ENCODE assay signal across 24 cellular contexts in genomic region chr6:74408844-74409243, GRCh38.
"Had no signal": no experiment of that assay in that cellular context is flagged by ENCODE, and none has a peak within 500 bp of the region (broad histone marks: within the 10 kb centered on the region; RNA-seq: fewer than 3 reads in every experiment).

No MANE protein-coding gene starts in this region.

- H3K4me3 Mint-ChIP-seq: activated CD4-positive, alpha-beta T cell treated with anti-CD3 and anti-CD28 coated beads, Interleukin-2, amount 10 ng/mL, durations not matched to agents 7 days and 5 days; activated CD8-positive, alpha-beta memory T cell treated with anti-CD3 and anti-CD28 coated beads, Interleukin-2, amount 10 ng/mL, durations not matched to agents 7 days and 5 days; activated CD8-positive, alpha-beta T cell treated with anti-CD3 and anti-CD28 coated beads for 36 hours; activated naive CD4-positive, alpha-beta T cell treated with anti-CD3 and anti-CD28 coated beads, Interleukin-2, amount 10 ng/mL, durations not matched to agents 7 days and 5 days; activated naive CD8-positive, alpha-beta T cell treated with anti-CD3 and anti-CD28 coated beads, Interleukin-2, amount 50 U/mL, for 24 hours; brain; endodermal cell; naive thymus-derived CD8-positive, alpha-beta T cell; stimulated activated effector memory CD8-positive, alpha-beta T cell treated with anti-CD3 and anti-CD28 coated beads, Interleukin-12 subunit alpha, Interleukin-12 subunit beta, amount 100 ng/mL, for 72 hours had no signal

- H3K27ac ChIP-seq: esophagus squamous epithelium, gastrocnemius medialis, left lung, ovary, prostate gland, stomach, uterus, VCaP had no signal

- H3K36me3 ChIP-seq: esophagus squamous epithelium, gastrocnemius medialis, left lung, ovary, prostate gland, stomach, uterus had no signal

- H3K4me1 ChIP-seq: esophagus squamous epithelium, gastrocnemius medialis, left lung, prostate gland, stomach, uterus had no signal

- H3K27me3 Mint-ChIP-seq: activated CD4-positive, alpha-beta T cell treated with anti-CD3 and anti-CD28 coated beads, Interleukin-2, amount 10 ng/mL, durations not matched to agents 7 days and 5 days; activated CD8-positive, alpha-beta memory T cell treated with anti-CD3 and anti-CD28 coated beads, Interleukin-2, amount 10 ng/mL, durations not matched to agents 7 days and 5 days; activated CD8-positive, alpha-beta T cell treated with anti-CD3 and anti-CD28 coated beads for 36 hours; activated naive CD4-positive, alpha-beta T cell treated with anti-CD3 and anti-CD28 coated beads, Interleukin-2, amount 10 ng/mL, durations not matched to agents 7 days and 5 days; activated naive CD8-positive, alpha-beta T cell treated with anti-CD3 and anti-CD28 coated beads, Interleukin-2, amount 50 U/mL, for 24 hours; brain; naive thymus-derived CD8-positive, alpha-beta T cell had no signal

- DNase-seq: activated CD4-positive, alpha-beta T cell treated with anti-CD3 and anti-CD28 coated beads, Interleukin-2, amount 10 ng/mL, durations not matched to agents 7 days and 5 days; activated CD8-positive, alpha-beta memory T cell treated with anti-CD3 and anti-CD28 coated beads, Interleukin-2, amount 10 ng/mL, durations not matched to agents 7 days and 5 days; activated CD8-positive, alpha-beta T cell treated with anti-CD3 and anti-CD28 coated beads for 36 hours; activated effector memory CD4-positive, alpha-beta T cell treated with anti-CD3 and anti-CD28 coated beads, Interleukin-2, amount 50 U/mL, for 16 hours; activated naive CD4-positive, alpha-beta T cell treated with anti-CD3 and anti-CD28 coated beads, Interleukin-2, amount 10 ng/mL, durations not matched to agents 7 days and 5 days; activated naive CD8-positive, alpha-beta T cell treated with anti-CD3 and anti-CD28 coated beads, Interleukin-2, amount 50 U/mL, for 24 hours; activated T-cell treated with anti-CD3 and anti-CD28 coated beads for 4 hours; central memory CD4-positive, alpha-beta T cell; cortex of kidney; endodermal cell; esophagus squamous epithelium; gastrocnemius medialis; left lung; naive thymus-derived CD8-positive, alpha-beta T cell; ovary; stimulated activated CD4-positive, alpha-beta T cell treated with anti-CD3 and anti-CD28 coated beads, Interleukin-1b, Interleukin-23, amount 100 ng/mL, for 48 hours; stomach; uterus had no signal

- H3K36me3 Mint-ChIP-seq: activated CD8-positive, alpha-beta memory T cell treated with anti-CD3 and anti-CD28 coated beads, Interleukin-2, amount 10 ng/mL, durations not matched to agents 7 days and 5 days; activated naive CD4-positive, alpha-beta T cell treated with anti-CD3 and anti-CD28 coated beads, Interleukin-2, amount 10 ng/mL, durations not matched to agents 7 days and 5 days; brain; naive thymus-derived CD8-positive, alpha-beta T cell; stimulated activated effector memory CD8-positive, alpha-beta T cell treated with anti-CD3 and anti-CD28 coated beads, Interleukin-12 subunit alpha, Interleukin-12 subunit beta, amount 100 ng/mL, for 72 hours had no signal

- H3K27ac Mint-ChIP-seq: activated CD4-positive, alpha-beta T cell treated with anti-CD3 and anti-CD28 coated beads, Interleukin-2, amount 10 ng/mL, durations not matched to agents 7 days and 5 days; activated CD8-positive, alpha-beta memory T cell treated with anti-CD3 and anti-CD28 coated beads, Interleukin-2, amount 10 ng/mL, durations not matched to agents 7 days and 5 days; activated CD8-positive, alpha-beta T cell treated with anti-CD3 and anti-CD28 coated beads for 36 hours; activated naive CD4-positive, alpha-beta T cell treated with anti-CD3 and anti-CD28 coated beads, Interleukin-2, amount 10 ng/mL, durations not matched to agents 7 days and 5 days; activated naive CD8-positive, alpha-beta T cell treated with anti-CD3 and anti-CD28 coated beads, Interleukin-2, amount 50 U/mL, for 24 hours; brain; endodermal cell; naive thymus-derived CD8-positive, alpha-beta T cell; stimulated activated effector memory CD8-positive, alpha-beta T cell treated with anti-CD3 and anti-CD28 coated beads, Interleukin-12 subunit alpha, Interleukin-12 subunit beta, amount 100 ng/mL, for 72 hours had no signal

- ATAC-seq: activated CD4-positive, CD25-positive, alpha-beta regulatory T cell treated with anti-CD3 and anti-CD28 coated beads, Interleukin-2, amount 50 U/mL, for 24 hours; activated CD8-positive, alpha-beta memory T cell treated with anti-CD3 and anti-CD28 coated beads, Interleukin-2, amount 10 ng/mL, durations not matched to agents 7 days and 5 days; activated CD8-positive, alpha-beta T cell treated with anti-CD3 and anti-CD28 coated beads for 36 hours; activated naive CD8-positive, alpha-beta T cell treated with anti-CD3 and anti-CD28 coated beads, Interleukin-2, amount 50 U/mL, for 24 hours; naive thymus-derived CD8-positive, alpha-beta T cell; stimulated activated effector memory CD8-positive, alpha-beta T cell treated with anti-CD3 and anti-CD28 coated beads, Interleukin-12 subunit alpha, Interleukin-12 subunit beta, amount 100 ng/mL, for 72 hours had no signal

- H3K9me3 Mint-ChIP-seq: activated CD4-positive, alpha-beta T cell treated with anti-CD3 and anti-CD28 coated beads, Interleukin-2, amount 10 ng/mL, durations not matched to agents 7 days and 5 days; activated CD8-positive, alpha-beta T cell treated with anti-CD3 and anti-CD28 coated beads for 36 hours; activated naive CD8-positive, alpha-beta T cell treated with anti-CD3 and anti-CD28 coated beads, Interleukin-2, amount 50 U/mL, for 24 hours; endodermal cell had no signal

- H3K27me3 ChIP-seq: esophagus squamous epithelium, gastrocnemius medialis, left lung, ovary, stomach, uterus had no signal

- H3K4me1 Mint-ChIP-seq: activated CD4-positive, alpha-beta T cell treated with anti-CD3 and anti-CD28 coated beads, Interleukin-2, amount 10 ng/mL, durations not matched to agents 7 days and 5 days; activated CD8-positive, alpha-beta memory T cell treated with anti-CD3 and anti-CD28 coated beads, Interleukin-2, amount 10 ng/mL, durations not matched to agents 7 days and 5 days; activated naive CD4-positive, alpha-beta T cell treated with anti-CD3 and anti-CD28 coated beads, Interleukin-2, amount 10 ng/mL, durations not matched to agents 7 days and 5 days; activated naive CD8-positive, alpha-beta T cell treated with anti-CD3 and anti-CD28 coated beads, Interleukin-2, amount 50 U/mL, for 24 hours; brain; endodermal cell; naive thymus-derived CD8-positive, alpha-beta T cell; stimulated activated effector memory CD8-positive, alpha-beta T cell treated with anti-CD3 and anti-CD28 coated beads, Interleukin-12 subunit alpha, Interleukin-12 subunit beta, amount 100 ng/mL, for 72 hours had no signal

- H3K9me3 ChIP-seq: esophagus squamous epithelium, gastrocnemius medialis, left lung, ovary, prostate gland, stomach, uterus had no signal

- H3K4me3 ChIP-seq: esophagus squamous epithelium, gastrocnemius medialis, left lung, lung, ovary, prostate gland, stomach, uterus had no signal
